33 cellular contexts compared by ENCODE assay signal in the genomic region with DNA sequence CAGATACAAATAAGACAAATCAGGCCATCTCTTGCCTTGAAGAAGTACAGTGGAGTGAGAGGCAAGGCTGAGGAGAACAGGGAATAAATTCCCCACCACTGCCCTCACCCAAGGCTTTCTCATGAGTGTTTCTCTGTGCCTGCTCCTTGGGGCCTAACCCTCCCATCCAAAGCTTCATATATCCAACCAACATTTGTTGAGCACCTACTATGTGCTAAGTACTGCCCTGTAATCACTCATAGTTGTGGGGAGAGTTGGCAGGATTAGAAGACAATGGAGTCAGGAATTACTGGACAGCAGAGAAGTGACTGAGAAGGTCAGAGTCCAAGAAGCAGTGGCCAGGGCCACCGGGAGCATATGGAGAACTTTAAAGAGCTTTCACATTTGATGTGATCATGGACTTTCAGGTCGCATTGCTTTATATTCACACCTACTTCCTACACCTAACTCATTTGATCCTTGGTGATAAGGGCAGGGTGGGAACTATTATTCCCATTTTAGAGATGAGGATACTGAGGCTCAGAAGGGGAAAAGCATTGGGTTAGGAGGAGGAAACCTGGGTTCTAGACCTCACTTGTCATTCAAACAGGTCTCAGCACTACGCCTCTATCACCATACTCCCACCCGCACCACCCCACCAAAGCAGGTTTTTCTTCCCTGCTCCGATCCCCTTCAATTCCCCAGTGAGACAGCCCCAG. TPM values are rescaled to one million over a fixed set of nuclear protein-coding genes. Genes with fewer than 3 reads are reported as not detected.
"Had no signal": no experiment of that assay in that cellular context is flagged by ENCODE, and none has a peak within 500 bp of the region (broad histone marks: within the 10 kb centered on the region; RNA-seq: fewer than 3 reads in every experiment).

No MANE protein-coding gene starts in this region.

- H3K36me3 Mint-ChIP-seq: activated naive CD8-positive, alpha-beta T cell treated with anti-CD3 and anti-CD28 coated beads for 36 hours had no signal

- FAIRE-seq: frontal cortex had no signal

- H3K27ac Mint-ChIP-seq: activated CD4-positive, alpha-beta memory T cell treated with anti-CD3 and anti-CD28 coated beads, Interleukin-2, amount 10 ng/mL, durations not matched to agents 7 days and 5 days; activated CD4-positive, alpha-beta T cell treated with anti-CD3 and anti-CD28 coated beads, Interleukin-2, amount 10 ng/mL, durations not matched to agents 7 days and 5 days; activated naive CD8-positive, alpha-beta T cell treated with anti-CD3 and anti-CD28 coated beads for 36 hours; activated naive CD8-positive, alpha-beta T cell treated with anti-CD3 and anti-CD28 coated beads, Interleukin-2, amount 50 U/mL, for 24 hours; activated T-cell treated with anti-CD3 and anti-CD28 coated beads, Interleukin-2, amount 50 U/mL, for 24 hours; activated T-cell treated with anti-CD3 and anti-CD28 coated beads, Interleukin-2, amount 50 U/mL, for 72 hours; dendritic cell treated with granulocyte-macrophage colony-stimulating factor and Interleukin-4, amounts not matched to agents 40 ng/mL and 50 ng/mL, for 4 days; endodermal cell had no signal

- H3K36me3 ChIP-seq: adrenal gland, breast epithelium, cardiac muscle cell, colonic mucosa had no signal

- H3K4me3 ChIP-seq: adrenal gland, body of pancreas, breast epithelium, cardiac muscle cell, colonic mucosa, dorsolateral prefrontal cortex had no signal

- H3K27me3 ChIP-seq: adrenal gland, body of pancreas, breast epithelium, cardiac muscle cell, colonic mucosa, dorsolateral prefrontal cortex had no signal

- H3K9me3 ChIP-seq: adrenal gland, body of pancreas, breast epithelium, colonic mucosa had no signal

- H3K9me3 Mint-ChIP-seq: activated CD4-positive, alpha-beta memory T cell treated with anti-CD3 and anti-CD28 coated beads, Interleukin-2, amount 10 ng/mL, durations not matched to agents 7 days and 5 days; activated CD4-positive, alpha-beta T cell treated with anti-CD3 and anti-CD28 coated beads, Interleukin-2, amount 10 ng/mL, durations not matched to agents 7 days and 5 days; activated naive CD8-positive, alpha-beta T cell treated with anti-CD3 and anti-CD28 coated beads for 36 hours; activated naive CD8-positive, alpha-beta T cell treated with anti-CD3 and anti-CD28 coated beads, Interleukin-2, amount 50 U/mL, for 24 hours; activated T-cell treated with anti-CD3 and anti-CD28 coated beads, Interleukin-2, amount 50 U/mL, for 24 hours; activated T-cell treated with anti-CD3 and anti-CD28 coated beads, Interleukin-2, amount 50 U/mL, for 72 hours; dendritic cell treated with granulocyte-macrophage colony-stimulating factor and Interleukin-4, amounts not matched to agents 40 ng/mL and 50 ng/mL, for 4 days; endodermal cell had no signal

- ATAC-seq: activated naive CD8-positive, alpha-beta T cell treated with anti-CD3 and anti-CD28 coated beads, Interleukin-2, amount 50 U/mL, for 24 hours; activated T-cell treated with anti-CD3 and anti-CD28 coated beads, Interleukin-2, amount 50 U/mL, for 72 hours; body of pancreas; esophagus mucosa had no signal

- H3K27me3 Mint-ChIP-seq: activated naive CD8-positive, alpha-beta T cell treated with anti-CD3 and anti-CD28 coated beads for 36 hours had no signal

- H3K4me3 Mint-ChIP-seq: activated CD4-positive, alpha-beta memory T cell treated with anti-CD3 and anti-CD28 coated beads, Interleukin-2, amount 10 ng/mL, durations not matched to agents 7 days and 5 days; activated CD4-positive, alpha-beta T cell treated with anti-CD3 and anti-CD28 coated beads, Interleukin-2, amount 10 ng/mL, durations not matched to agents 7 days and 5 days; activated naive CD8-positive, alpha-beta T cell treated with anti-CD3 and anti-CD28 coated beads for 36 hours; activated naive CD8-positive, alpha-beta T cell treated with anti-CD3 and anti-CD28 coated beads, Interleukin-2, amount 50 U/mL, for 24 hours; activated T-cell treated with anti-CD3 and anti-CD28 coated beads, Interleukin-2, amount 50 U/mL, for 24 hours; activated T-cell treated with anti-CD3 and anti-CD28 coated beads, Interleukin-2, amount 50 U/mL, for 72 hours; dendritic cell treated with granulocyte-macrophage colony-stimulating factor and Interleukin-4, amounts not matched to agents 40 ng/mL and 50 ng/mL, for 4 days; endodermal cell had no signal

- H3K4me1 Mint-ChIP-seq: activated CD4-positive, alpha-beta memory T cell treated with anti-CD3 and anti-CD28 coated beads, Interleukin-2, amount 10 ng/mL, durations not matched to agents 7 days and 5 days had no signal

- H3K27ac ChIP-seq: adrenal gland, body of pancreas, breast epithelium, colonic mucosa had no signal

- DNase-seq: activated CD4-positive, alpha-beta memory T cell treated with anti-CD3 and anti-CD28 coated beads, Interleukin-2, amount 10 ng/mL, durations not matched to agents 7 days and 5 days; activated CD4-positive, alpha-beta T cell treated with anti-CD3 and anti-CD28 coated beads for 4 hours; activated CD4-positive, alpha-beta T cell treated with anti-CD3 and anti-CD28 coated beads, Interleukin-2, amount 10 ng/mL, durations not matched to agents 7 days and 5 days; activated CD4-positive, alpha-beta T cell treated with anti-CD3 and anti-CD28 coated beads, Interleukin-2, amount 50 U/mL, for 4 hours; activated CD4-positive, CD25-positive, alpha-beta regulatory T cell; activated CD4-positive, CD25-positive, alpha-beta regulatory T cell treated with anti-CD3 and anti-CD28 coated beads, Interleukin-2, amount 50 U/mL, for 72 hours; activated CD8-positive, alpha-beta memory T cell treated with anti-CD3 and anti-CD28 coated beads, Interleukin-2, amount 50 U/mL, for 48 hours; activated gamma-delta T cell; activated naive CD4-positive, alpha-beta T cell; activated naive CD4-positive, alpha-beta T cell treated with anti-CD3 and anti-CD28 coated beads, Interleukin-2, amount 50 U/mL, for 16 hours; activated naive CD8-positive, alpha-beta T cell treated with anti-CD3 and anti-CD28 coated beads for 36 hours; activated naive CD8-positive, alpha-beta T cell treated with anti-CD3 and anti-CD28 coated beads, Interleukin-2, amount 50 U/mL, for 24 hours; activated T-cell treated with anti-CD3 and anti-CD28 coated beads for 4 hours; activated T-cell treated with anti-CD3 and anti-CD28 coated beads, Interleukin-2, amount 50 U/mL, for 24 hours; activated T-cell treated with anti-CD3 and anti-CD28 coated beads, Interleukin-2, amount 50 U/mL, for 72 hours; adrenal gland; amygdala; aorta; body of pancreas; central memory CD4-positive, alpha-beta T cell; cerebellar nuclear complex; colonic mucosa; dorsolateral prefrontal cortex; effector memory CD4-positive, alpha-beta T cell; endodermal cell; foreskin fibroblast; head of caudate nucleus; T-helper 2 cell had no signal

RNA-seq across cellular contexts. Expression of gene PLEKHA6, which starts 6.4 kb away (rescaled TPM):
- total RNA-seq: activated CD4-positive, alpha-beta memory T cell treated with anti-CD3 and anti-CD28 coated beads, Interleukin-2, amount 10 ng/mL, durations not matched to agents 7 days and 5 days; activated CD4-positive, alpha-beta T cell treated with anti-CD3 and anti-CD28 coated beads, Interleukin-2, amount 10 ng/mL, durations not matched to agents 7 days and 5 days had no signal
